Comparison of ENCODE assay signal across 25 cellular contexts in the genomic region with DNA sequence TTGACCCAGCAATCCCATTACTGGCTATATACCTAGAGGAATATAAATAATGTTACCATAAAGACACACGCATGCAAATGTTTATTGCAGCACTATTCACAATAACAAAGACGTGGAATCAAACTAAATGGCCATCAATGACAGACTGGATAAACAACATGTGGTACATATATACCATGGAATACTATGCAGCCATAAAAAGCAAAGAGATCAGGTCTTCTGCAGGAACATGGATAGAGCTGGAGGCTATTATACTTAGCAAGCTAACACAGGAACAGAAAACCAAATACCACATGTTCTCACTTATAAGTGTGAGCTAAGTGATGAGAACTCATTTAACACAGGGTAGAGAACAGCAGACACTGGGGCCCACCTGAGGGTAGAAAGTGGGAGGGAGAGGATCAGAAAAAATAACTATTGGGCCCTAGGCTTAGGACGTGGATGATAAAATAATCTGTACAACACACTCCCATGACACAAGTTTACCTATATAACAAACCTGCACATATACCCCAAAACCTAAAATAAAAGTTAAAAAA.
"Had no signal": no experiment of that assay in that cellular context is flagged by ENCODE, and none has a peak within 500 bp of the region (broad histone marks: within the 10 kb centered on the region; RNA-seq: fewer than 3 reads in every experiment).

No MANE protein-coding gene starts in this region.

- H3K4me1 Mint-ChIP-seq: activated CD8-positive, alpha-beta memory T cell treated with anti-CD3 and anti-CD28 coated beads, Interleukin-2, amount 10 ng/mL, durations not matched to agents 7 days and 5 days; activated naive CD4-positive, alpha-beta T cell treated with anti-CD3 and anti-CD28 coated beads, Interleukin-2, amount 50 U/mL, for 24 hours had no signal

- H3K27me3 ChIP-seq: ascending aorta, body of pancreas had no signal

- H3K4me3 ChIP-seq: body of pancreas, K562, SK-N-MC had no signal

- H3K27me3 Mint-ChIP-seq: activated CD8-positive, alpha-beta memory T cell treated with anti-CD3 and anti-CD28 coated beads, Interleukin-2, amount 10 ng/mL, durations not matched to agents 7 days and 5 days had no signal

- H3K9me3 ChIP-seq: ascending aorta, body of pancreas had no signal

- H3K27ac ChIP-seq: body of pancreas, SK-N-MC had no signal

- H3K36me3 Mint-ChIP-seq: activated CD8-positive, alpha-beta memory T cell treated with anti-CD3 and anti-CD28 coated beads, Interleukin-2, amount 10 ng/mL, durations not matched to agents 7 days and 5 days; activated naive CD4-positive, alpha-beta T cell treated with anti-CD3 and anti-CD28 coated beads, Interleukin-2, amount 50 U/mL, for 24 hours; WTC11 had no signal

- H3K27ac Mint-ChIP-seq: activated naive CD4-positive, alpha-beta T cell treated with anti-CD3 and anti-CD28 coated beads, Interleukin-2, amount 50 U/mL, for 24 hours; activated T-cell treated with anti-CD3 and anti-CD28 coated beads, Interleukin-2, amount 50 U/mL, for 24 hours; activated T-helper 1 cell treated with anti-CD3 and anti-CD28 coated beads, Interleukin-12 subunit alpha, Interleukin-12 subunit beta, Interleukin-2, Interleukin-4 antibody, amounts not matched to agents 30 ng/mL and 10 ng/mL and 1 ng/mL, durations not matched to agents 14 hours and 24 hours and 36 hours; WTC11 had no signal

- H3K9me3 Mint-ChIP-seq: activated naive CD4-positive, alpha-beta T cell treated with anti-CD3 and anti-CD28 coated beads, Interleukin-2, amount 50 U/mL, for 24 hours; activated T-cell treated with anti-CD3 and anti-CD28 coated beads, Interleukin-2, amount 50 U/mL, for 24 hours; activated T-helper 1 cell treated with anti-CD3 and anti-CD28 coated beads, Interleukin-12 subunit alpha, Interleukin-12 subunit beta, Interleukin-2, Interleukin-4 antibody, amounts not matched to agents 30 ng/mL and 10 ng/mL and 1 ng/mL, durations not matched to agents 14 hours and 24 hours and 36 hours had no signal

- H3K36me3 ChIP-seq: ascending aorta had no signal

- H3K4me3 Mint-ChIP-seq: activated CD8-positive, alpha-beta memory T cell treated with anti-CD3 and anti-CD28 coated beads, Interleukin-2, amount 10 ng/mL, durations not matched to agents 7 days and 5 days; activated naive CD4-positive, alpha-beta T cell treated with anti-CD3 and anti-CD28 coated beads, Interleukin-2, amount 50 U/mL, for 24 hours; activated T-cell treated with anti-CD3 and anti-CD28 coated beads, Interleukin-2, amount 50 U/mL, for 24 hours; activated T-helper 1 cell treated with anti-CD3 and anti-CD28 coated beads, Interleukin-12 subunit alpha, Interleukin-12 subunit beta, Interleukin-2, Interleukin-4 antibody, amounts not matched to agents 30 ng/mL and 10 ng/mL and 1 ng/mL, durations not matched to agents 14 hours and 24 hours and 36 hours; WTC11 had no signal

- ATAC-seq: activated CD8-positive, alpha-beta memory T cell treated with anti-CD3 and anti-CD28 coated beads, Interleukin-2, amount 10 ng/mL, durations not matched to agents 7 days and 5 days; body of pancreas; K562; WTC11 had no signal

- DNase-seq: activated CD4-positive, alpha-beta T cell treated with anti-CD3 and anti-CD28 coated beads for 48 hours; activated CD4-positive, alpha-beta T cell treated with anti-CD3 and anti-CD28 coated beads, Interleukin-2, amount 50 U/mL, for 4 hours; activated CD4-positive, CD25-positive, alpha-beta regulatory T cell treated with anti-CD3 and anti-CD28 coated beads, Interleukin-2, amount 50 U/mL, for 72 hours; activated CD8-positive, alpha-beta memory T cell treated with anti-CD3 and anti-CD28 coated beads, Interleukin-2, amount 10 ng/mL, durations not matched to agents 7 days and 5 days; activated effector memory CD4-positive, alpha-beta T cell treated with Interleukin-2 at 50 U/mL for 16 hours; activated naive CD4-positive, alpha-beta T cell; activated T-cell treated with anti-CD3 and anti-CD28 coated beads, Interleukin-2, amount 50 U/mL, for 24 hours; body of pancreas; central memory CD4-positive, alpha-beta T cell; Kasumi-1; NCI-H1048; NCI-H146; NCI-H187 treated with DMSO at 0.1 percent for 48 hours; NCI-H2081 treated with DMSO at 0.1 percent for 48 hours; NCI-H446; NCI-H524 treated with DMSO at 0.1 percent for 48 hours; NCI-H774; NK-92 treated with Interleukin-12 subunit alpha and Interleukin-12 subunit beta, amount 100 ng/mL, for 24 hours; SW 1271 had no signal

- H3K4me1 ChIP-seq: ascending aorta, body of pancreas had no signal
